ENCODE assay signal across 23 cellular contexts in the genomic region with DNA sequence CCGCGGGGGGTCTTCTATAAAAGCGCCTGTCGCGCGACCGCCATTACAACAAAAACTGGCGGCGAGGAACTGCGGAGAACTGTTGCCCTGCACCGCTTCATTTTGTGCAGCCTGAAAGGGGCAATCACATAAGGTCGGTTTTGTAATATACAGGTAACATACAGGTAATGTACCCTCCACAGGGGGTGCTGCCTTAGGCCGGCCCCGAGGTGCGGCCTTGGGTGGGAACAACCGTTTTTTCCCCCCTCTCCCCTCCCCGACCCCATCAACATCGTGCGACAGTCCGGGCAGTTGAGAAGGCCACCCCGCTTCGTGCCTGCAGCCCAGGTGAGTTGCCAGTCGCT. TPM values are rescaled to one million over a fixed set of nuclear protein-coding genes. Genes with fewer than 3 reads are reported as not detected.
DNase-seq lines count a peak whose midpoint lies in the region; ATAC-seq and TF ChIP-seq lines count a peak whose summit lies in the region.
"Had no signal": no experiment of that assay in that cellular context is flagged by ENCODE, and none has a peak within 500 bp of the region (broad histone marks: within the 10 kb centered on the region; RNA-seq: fewer than 3 reads in every experiment).

TSS of gene BRDT (plus strand) at position 46 of the 344 bp plus-strand sequence. CDS start 13,354 bp downstream, outside the sequence.

- H3K27me3 ChIP-seq in CD4-positive, CD25-positive, alpha-beta regulatory T cell (ENCODE audit: control insufficient read depth, insufficient read depth, low read length): no peaks in the 10 kb centered on the region
- no peaks in the 10 kb centered on the region for H3K27me3 ChIP-seq in CD8-positive, alpha-beta T cell (ENCODE audit: insufficient read depth, low read length)
- no peaks in the 10 kb centered on the region for H3K27me3 ChIP-seq in smooth muscle cell (ENCODE audit: low read depth)
- H3K27me3 ChIP-seq: breast epithelium, upper lobe of left lung had no signal

- no peak within 1 kb of the TSS for H3K9ac ChIP-seq in smooth muscle cell (ENCODE audit: low read depth)
- H3K9ac ChIP-seq: parathyroid adenoma had no signal

- WGBS in smooth muscle cell (ENCODE audit: low lambda C conversion rate): 88% methylated on average over 23 of the region's 23 CpGs

- H3K27me3 Mint-ChIP-seq in CD4-positive, CD25-positive, alpha-beta regulatory T cell: peaks cover 6% of the 10 kb centered on the region
- no peaks in the 10 kb centered on the region for H3K27me3 Mint-ChIP-seq in CD8-positive, alpha-beta T cell (ENCODE audit: low read depth)
- peaks cover 2% of the 10 kb centered on the region for H3K27me3 Mint-ChIP-seq in activated CD4-positive, alpha-beta memory T cell treated with anti-CD3 and anti-CD28 coated beads, Interleukin-2, amount 10 ng/mL, durations not matched to agents 7 days and 5 days
- H3K27me3 Mint-ChIP-seq in immature natural killer cell (ENCODE audit: low read depth in 3 of 3) (peaks cover 7 to 8% (median 8%) of the 10 kb centered on the region in 3 donors), WTC11 (ENCODE audit: low read depth) (no peaks in the 10 kb centered on the region)
- H3K27me3 Mint-ChIP-seq: dendritic cell treated with granulocyte-macrophage colony-stimulating factor and Interleukin-4, amounts not matched to agents 40 ng/mL and 50 ng/mL, for 4 days had no signal

- ATAC-seq in CD4-positive, CD25-positive, alpha-beta regulatory T cell (ENCODE audit: low read depth in 2 of 2): no peak
- ATAC-seq in CD8-positive, alpha-beta T cell: no peak
- no peak for ATAC-seq in GM18858 (IDR thresholded peaks at IDR 0.05; ENCODE audit: unreplicated experiment)
- no peak for ATAC-seq in HG02759 (IDR thresholded peaks at IDR 0.05; ENCODE audit: unreplicated experiment)
- no peak for ATAC-seq in WTC11
- ATAC-seq: Right ventricle myocardium inferior, sciatic nerve had no signal

- H4K20me1 ChIP-seq in smooth muscle cell (ENCODE audit: low read depth): no peaks in the 10 kb centered on the region

- no peaks in the 10 kb centered on the region for H3K36me3 Mint-ChIP-seq in CD4-positive, CD25-positive, alpha-beta regulatory T cell
- no peaks in the 10 kb centered on the region for H3K36me3 Mint-ChIP-seq in CD8-positive, alpha-beta T cell
- H3K36me3 Mint-ChIP-seq in activated CD4-positive, alpha-beta memory T cell treated with anti-CD3 and anti-CD28 coated beads, Interleukin-2, amount 10 ng/mL, durations not matched to agents 7 days and 5 days (ENCODE audit: low read depth): peaks cover 5% of the 10 kb centered on the region
- H3K36me3 Mint-ChIP-seq in immature natural killer cell (peaks cover 0 to 4% (median 0%) of the 10 kb centered on the region in 3 donors), WTC11 (no peaks in the 10 kb centered on the region)

- peak within 1 kb of the TSS; percentile 0 to 86 (median 84) for H3K27ac Mint-ChIP-seq in CD4-positive, CD25-positive, alpha-beta regulatory T cell
- H3K27ac Mint-ChIP-seq in CD8-positive, alpha-beta T cell: peak within 1 kb of the TSS; percentile 92
- peak within 1 kb of the TSS; percentile 94 for H3K27ac Mint-ChIP-seq in activated CD4-positive, alpha-beta memory T cell treated with anti-CD3 and anti-CD28 coated beads, Interleukin-2, amount 10 ng/mL, durations not matched to agents 7 days and 5 days
- peak within 1 kb of the TSS; percentile 83 to 94 (median 88) for H3K27ac Mint-ChIP-seq in immature natural killer cell
- no peak within 1 kb of the TSS for H3K27ac Mint-ChIP-seq in WTC11
- H3K27ac Mint-ChIP-seq: dendritic cell treated with granulocyte-macrophage colony-stimulating factor and Interleukin-4, amounts not matched to agents 40 ng/mL and 50 ng/mL, for 4 days had no signal

- intact Hi-C loops in CD8-positive, alpha-beta T cell (cut with DNase I, micrococcal nuclease): loop anchor here (5.0 to 10.0 kb wide), 2 partner anchors 133 to 1935 kb away; partner anchors contain the start of gene BTBD8 (in 1 of the 2)

- TF ChIP-seq CTCF in CD8-positive, alpha-beta T cell (IDR thresholded peaks at IDR 0.05): no peak
- no peak for TF ChIP-seq CTCF in smooth muscle cell (IDR thresholded peaks at IDR 0.05; ENCODE audit: borderline replicate concordance, insufficient read depth, poor library complexity, severe bottlenecking)
- no peak for TF ChIP-seq CTCF in WTC11 (IDR thresholded peaks at IDR 0.05)

- CTCF ChIA-PET in CD8-positive, alpha-beta T cell (lab: Charles Lee): interaction anchor here (1.5 kb wide), 1 partner anchor 436 kb away, joined by 3 read pairs; no protein-coding TSS in a partner anchor
- CTCF ChIA-PET in activated CD4-positive, alpha-beta memory T cell treated with anti-CD3 and anti-CD28 coated beads, Interleukin-2, amount 10 ng/mL, durations not matched to agents 7 days and 5 days (lab: Charles Lee): interaction anchor here (1.2 kb wide), 1 partner anchor 49 kb away, joined by 4 read pairs; no protein-coding TSS in a partner anchor
- CTCF ChIA-PET in WTC11 (lab: Charles Lee): interaction anchor here (1.1 kb wide), 1 partner anchor 48 kb away, joined by 3 read pairs; no protein-coding TSS in a partner anchor

- H3K4me1 Mint-ChIP-seq in CD4-positive, CD25-positive, alpha-beta regulatory T cell: peaks cover 8 to 19% (median 18%) of the 10 kb centered on the region in 4 donors
- H3K4me1 Mint-ChIP-seq in CD8-positive, alpha-beta T cell (ENCODE audit: low read depth): peaks cover 22% of the 10 kb centered on the region
- H3K4me1 Mint-ChIP-seq in activated CD4-positive, alpha-beta memory T cell treated with anti-CD3 and anti-CD28 coated beads, Interleukin-2, amount 10 ng/mL, durations not matched to agents 7 days and 5 days: peaks cover 27% of the 10 kb centered on the region
- H3K4me1 Mint-ChIP-seq in immature natural killer cell (peaks cover 22 to 29% of the 10 kb centered on the region in 2 donors), WTC11 (peaks cover 5% of the 10 kb centered on the region)

- H3K9me3 Mint-ChIP-seq in CD4-positive, CD25-positive, alpha-beta regulatory T cell: peaks cover 0 to 7% (median 3%) of the 10 kb centered on the region in 7 donors
- H3K9me3 Mint-ChIP-seq in CD8-positive, alpha-beta T cell: no peaks in the 10 kb centered on the region
- no peaks in the 10 kb centered on the region for H3K9me3 Mint-ChIP-seq in activated CD4-positive, alpha-beta memory T cell treated with anti-CD3 and anti-CD28 coated beads, Interleukin-2, amount 10 ng/mL, durations not matched to agents 7 days and 5 days
- H3K9me3 Mint-ChIP-seq in immature natural killer cell (no peaks in the 10 kb centered on the region), WTC11 (peaks cover 6% of the 10 kb centered on the region)

- H3K4me2 ChIP-seq in smooth muscle cell: no peak within 1 kb of the TSS

- H3K4me3 ChIP-seq in CD4-positive, CD25-positive, alpha-beta regulatory T cell (ENCODE audit: low read depth, low read length): peak within 1 kb of the TSS; percentile 68
- peak within 1 kb of the TSS; percentile 17 for H3K4me3 ChIP-seq in CD8-positive, alpha-beta T cell (ENCODE audit: low read depth, low read length)
- no peak within 1 kb of the TSS for H3K4me3 ChIP-seq in smooth muscle cell
- H3K4me3 ChIP-seq: breast epithelium had no signal

- H3K27ac ChIP-seq in CD4-positive, CD25-positive, alpha-beta regulatory T cell (ENCODE audit: insufficient read depth, low read length, poor library complexity, severe bottlenecking): peak within 1 kb of the TSS; percentile 60
- H3K27ac ChIP-seq in CD8-positive, alpha-beta T cell (ENCODE audit: low read depth, low read length): peak within 1 kb of the TSS; percentile 44
- no peak within 1 kb of the TSS for H3K27ac ChIP-seq in smooth muscle cell (ENCODE audit: low read depth)
- H3K27ac ChIP-seq: breast epithelium, epithelial cell of prostate, parathyroid adenoma, WERI-Rb-1 had no signal

- H3K4me3 Mint-ChIP-seq in CD4-positive, CD25-positive, alpha-beta regulatory T cell: peak within 1 kb of the TSS; percentile 33 to 91 (median 66)
- H3K4me3 Mint-ChIP-seq in CD8-positive, alpha-beta T cell: peak within 1 kb of the TSS; percentile 63
- peak within 1 kb of the TSS; percentile 54 for H3K4me3 Mint-ChIP-seq in activated CD4-positive, alpha-beta memory T cell treated with anti-CD3 and anti-CD28 coated beads, Interleukin-2, amount 10 ng/mL, durations not matched to agents 7 days and 5 days
- peak within 1 kb of the TSS; percentile 70 to 80 (median 77) for H3K4me3 Mint-ChIP-seq in immature natural killer cell
- H3K4me3 Mint-ChIP-seq in WTC11: no peak within 1 kb of the TSS
- H3K4me3 Mint-ChIP-seq: dendritic cell treated with granulocyte-macrophage colony-stimulating factor and Interleukin-4, amounts not matched to agents 40 ng/mL and 50 ng/mL, for 4 days had no signal

- H3K79me2 ChIP-seq in smooth muscle cell (ENCODE audit: low read depth): no peaks in the 10 kb centered on the region
- H3K79me2 ChIP-seq: parathyroid adenoma had no signal

- H2AFZ ChIP-seq in smooth muscle cell (ENCODE audit: low read depth): no peak within 1 kb of the TSS
- H2AFZ ChIP-seq: parathyroid adenoma had no signal

- DNase-seq in CD4-positive, CD25-positive, alpha-beta regulatory T cell: no peak
- no peak for DNase-seq in CD8-positive, alpha-beta T cell
- no peak for DNase-seq in activated CD4-positive, alpha-beta memory T cell treated with anti-CD3 and anti-CD28 coated beads, Interleukin-2, amount 10 ng/mL, durations not matched to agents 7 days and 5 days
- DNase-seq in immature natural killer cell (no peak), smooth muscle cell (lab: John Stamatoyannopoulos, UW; ENCODE audit: unreplicated experiment) (no peak), WTC11 (ENCODE audit: low spot score) (no peak)
- DNase-seq: foreskin melanocyte; NCI-H2171; stimulated activated CD4-positive, alpha-beta T cell treated with anti-CD3 and anti-CD28 coated beads, Interleukin-1b, Interleukin-23, amount 100 ng/mL, for 48 hours; stimulated activated naive CD4-positive, alpha-beta T cell treated with Interleukin-2 at 50 U/mL for 16 hours; WERI-Rb-1 had no signal

- H3F3A ChIP-seq in smooth muscle cell (ENCODE audit: low read depth): no peaks in the 10 kb centered on the region

- POLR2A ChIA-PET in CD8-positive, alpha-beta T cell (lab: Charles Lee): interaction anchor here (1.2 kb wide), 1 partner anchor 9 kb away, joined by 4 read pairs; no protein-coding TSS in a partner anchor
- POLR2A ChIA-PET in activated CD4-positive, alpha-beta memory T cell treated with anti-CD3 and anti-CD28 coated beads, Interleukin-2, amount 10 ng/mL, durations not matched to agents 7 days and 5 days (lab: Charles Lee): interaction anchor here (1.3 to 1.4 kb wide), 2 partner anchors 131 to 449 kb away, joined by 3 to 5 read pairs; partner anchors contain the start of genes BTBD8 and CDC7
- POLR2A ChIA-PET in WTC11 (lab: Charles Lee): no interaction called here

- no peaks in the 10 kb centered on the region for H3K9me3 ChIP-seq in CD4-positive, CD25-positive, alpha-beta regulatory T cell (ENCODE audit: control insufficient read depth in 2 of 2, low read length in 2 of 2)
- H3K9me3 ChIP-seq in CD8-positive, alpha-beta T cell (ENCODE audit: low read length): no peaks in the 10 kb centered on the region
- H3K9me3 ChIP-seq in smooth muscle cell (replicated peaks; ENCODE audit: low read depth): no peaks in the 10 kb centered on the region
- H3K9me3 ChIP-seq: breast epithelium, upper lobe of left lung had no signal

- H3K4me1 ChIP-seq in CD4-positive, CD25-positive, alpha-beta regulatory T cell (ENCODE audit: control insufficient read depth, insufficient read depth, low read length, poor library complexity, severe bottlenecking): peaks cover 9% of the 10 kb centered on the region
- H3K4me1 ChIP-seq in CD8-positive, alpha-beta T cell (ENCODE audit: insufficient read depth, low read length): peaks cover 13% of the 10 kb centered on the region
- no peaks in the 10 kb centered on the region for H3K4me1 ChIP-seq in smooth muscle cell (ENCODE audit: low read depth)
- H3K4me1 ChIP-seq: breast epithelium, parathyroid adenoma, upper lobe of left lung had no signal

- H3K36me3 ChIP-seq in CD4-positive, CD25-positive, alpha-beta regulatory T cell (ENCODE audit: control insufficient read depth, insufficient read depth, low read length): no peaks in the 10 kb centered on the region
- H3K36me3 ChIP-seq in CD8-positive, alpha-beta T cell (ENCODE audit: insufficient read depth, low read length): no peaks in the 10 kb centered on the region
- H3K36me3 ChIP-seq in smooth muscle cell (ENCODE audit: low read depth): no peaks in the 10 kb centered on the region
- H3K36me3 ChIP-seq: breast epithelium, upper lobe of left lung, WERI-Rb-1 had no signal

RNA-seq across cellular contexts. Expression of gene BRDT, which starts in this region (rescaled TPM):
- total RNA-seq in CD4-positive, CD25-positive, alpha-beta regulatory T cell: not detected
- polyA plus RNA-seq in CD4-positive, CD25-positive, alpha-beta regulatory T cell: not detected
- under 1 TPM; 0.11 to 0.86 TPM for total RNA-seq in CD8-positive, alpha-beta T cell
- under 1 TPM; 0.18 to 0.58 TPM for total RNA-seq in activated CD4-positive, alpha-beta memory T cell treated with anti-CD3 and anti-CD28 coated beads, Interleukin-2, amount 10 ng/mL, durations not matched to agents 7 days and 5 days
- polyA plus RNA-seq in immature natural killer cell (not detected), smooth muscle cell (not detected in 2 replicates)
- total RNA-seq in smooth muscle cell (not detected in 2 replicates), WTC11 (2021) (0.13 to 0.21 TPM (median 0.18 TPM) in 3 replicates)
- total RNA-seq: kidney epithelial cell, lung microvascular endothelial cell, M059J, Right ventricle myocardium inferior, sciatic nerve, upper lobe of left lung had no signal
